In genomic region chr1:174659823-174660222, GRCh38 we compare ENCODE assay signal across 1 cellular context.
TF ChIP-seq lines count a peak whose summit lies in the region.

No MANE protein-coding gene starts in this region.

TF ChIP-seq in IMR-90, 13 proteins besides CTCF, POLR2A, EP300 and RAD21 (continued from another document):
- TF ChIP-seq BHLHE40 (IDR thresholded peaks at IDR 0.05; ENCODE audit: low read depth, low read length), result no peak
TF ChIP-seq in IMR-90: peak in this region for 0.
